26 cellular contexts compared by ENCODE assay signal in the genomic region with DNA sequence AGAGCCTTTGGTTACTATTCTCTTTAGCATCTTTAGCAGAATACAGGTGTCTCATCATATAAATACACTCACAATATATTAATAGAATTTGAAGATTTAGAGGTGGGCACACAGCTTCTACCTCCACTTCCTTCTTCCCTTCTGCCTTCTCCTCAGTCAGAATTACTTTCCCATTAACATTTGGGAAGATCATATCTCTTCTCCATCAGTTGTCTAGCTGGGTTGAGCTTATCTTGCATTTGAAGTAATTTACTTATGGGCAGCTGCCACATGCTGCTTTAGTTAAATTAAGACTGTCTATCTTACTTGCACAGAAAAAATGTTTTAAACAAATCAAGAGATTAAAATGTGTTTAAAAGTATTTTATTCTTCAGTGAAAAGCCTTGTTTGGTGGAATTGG.
"Had no signal": no experiment of that assay in that cellular context is flagged by ENCODE, and none has a peak within 500 bp of the region (broad histone marks: within the 10 kb centered on the region; RNA-seq: fewer than 3 reads in every experiment).

No MANE protein-coding gene starts in this region.

- H3K4me3 ChIP-seq: stomach, suprapubic skin, testis, thoracic aorta, thyroid gland, tibial artery, tibial nerve, transverse colon, upper lobe of left lung, upper lobe of right lung, uterus, vagina had no signal

- H3K27ac ChIP-seq: stomach, suprapubic skin, testis, thoracic aorta, thyroid gland, tibial artery, tibial nerve, transverse colon, upper lobe of left lung, upper lobe of right lung, uterus, vagina had no signal

- H3K27me3 ChIP-seq: suprapubic skin, testis, thyroid gland, tibial artery, tibial nerve, upper lobe of left lung, upper lobe of right lung, uterus, vagina had no signal

- ATAC-seq: stimulated activated effector memory CD8-positive, alpha-beta T cell treated with anti-CD3 and anti-CD28 coated beads, Interleukin-12 subunit alpha, Interleukin-12 subunit beta, amount 100 ng/mL, for 72 hours; stimulated activated memory B cell treated with anti-CD40 and anti-IgM and Interleukin-4, amounts not matched to agents 10 μg/mL and 1 μg/mL and 100 μg/mL, for 72 hours; stimulated activated naive B cell treated with anti-CD40 and anti-IgM and Interleukin-4, amounts not matched to agents 10 μg/mL and 1 μg/mL and 100 μg/mL, for 72 hours; stimulated activated naive CD8-positive, alpha-beta T cell treated with anti-CD3 and anti-CD28 coated beads, Interleukin-15, amount 100 ng/mL, for 72 hours; stimulated activated naive CD8-positive, alpha-beta T cell treated with anti-CD3 and anti-CD28 coated beads, Interleukin-15, Interleukin-2, amounts not matched to agents 100 U/mL and 50 U/mL, for 24 hours; upper lobe of right lung had no signal

- H3K36me3 ChIP-seq: stomach, suprapubic skin, thoracic aorta, thyroid gland, tibial artery, tibial nerve, transverse colon, upper lobe of left lung, upper lobe of right lung, uterus, vagina had no signal

- DNase-seq: stimulated activated CD4-positive, alpha-beta T cell treated with anti-CD3 and anti-CD28 coated beads, Interleukin-2, amount 100 ng/mL, for 48 hours; stimulated activated CD4-positive, alpha-beta T cell treated with anti-CD3 and anti-CD28 coated beads, Interleukin-4, amount 100 ng/mL, for 1 hour; stimulated activated CD4-positive, alpha-beta T cell treated with anti-CD3 and anti-CD28 coated beads, Interleukin-4, amount 100 ng/mL, for 24 hours; stimulated activated CD4-positive, alpha-beta T cell treated with anti-CD3 and anti-CD28 coated beads, Interleukin-4, amount 100 ng/mL, for 4 hours; stimulated activated CD8-positive, alpha-beta memory T cell treated with anti-CD3 and anti-CD28 coated beads, Interleukin-4, amount 100 ng/mL, for 48 hours; stimulated activated naive B cell treated with anti-CD40 and anti-IgM and Interleukin-4, amounts not matched to agents 10 μg/mL and 1 μg/mL and 100 μg/mL, for 72 hours; stimulated activated naive CD4-positive, alpha-beta T cell; stimulated activated naive CD4-positive, alpha-beta T cell treated with Interleukin-2 at 50 U/mL for 16 hours; stimulated activated naive CD8-positive, alpha-beta T cell treated with anti-CD3 and anti-CD28 coated beads, Interleukin-15, amount 100 ng/mL, for 72 hours; stimulated activated naive CD8-positive, alpha-beta T cell treated with anti-CD3 and anti-CD28 coated beads, Interleukin-15, Interleukin-2, amounts not matched to agents 100 U/mL and 50 U/mL, for 24 hours; stomach; substantia nigra; testis; thyroid gland; tibial artery; transverse colon; trophoblast cell; upper lobe of left lung; upper lobe of right lung; uterus had no signal

- H3K9me3 ChIP-seq: stomach, suprapubic skin, testis, thoracic aorta, thyroid gland, tibial artery, tibial nerve, transverse colon, upper lobe of left lung, upper lobe of right lung, uterus, vagina had no signal

- H3K4me1 ChIP-seq: stomach, suprapubic skin, tibial artery, tibial nerve, transverse colon, upper lobe of left lung, upper lobe of right lung, uterus, vagina had no signal
